Comparison of ENCODE assay signal across 29 cellular contexts in genomic region chr5:95689680-95690079, GRCh38. TPM values are rescaled to one million over a fixed set of nuclear protein-coding genes. Genes with fewer than 3 reads are reported as not detected.
"Had no signal": no experiment of that assay in that cellular context is flagged by ENCODE, and none has a peak within 500 bp of the region (broad histone marks: within the 10 kb centered on the region; RNA-seq: fewer than 3 reads in every experiment).

No MANE protein-coding gene starts in this region.

- DNase-seq: colonic mucosa; cortex of kidney; dermis blood vessel endothelial cell; dorsolateral prefrontal cortex; effector CD4-positive, alpha-beta T cell; effector CD8-positive, alpha-beta T cell; effector memory CD4-positive, alpha-beta T cell; effector memory CD8-positive, alpha-beta T cell; endodermal cell; esophagus squamous epithelium; foreskin fibroblast; foreskin keratinocyte; foreskin melanocyte; gastrocnemius medialis; glutamatergic neuron; head of caudate nucleus; heart left ventricle; heart right ventricle had no signal

- H3K4me3 Mint-ChIP-seq: dendritic cell treated with granulocyte-macrophage colony-stimulating factor and Interleukin-4, amounts not matched to agents 40 ng/mL and 50 ng/mL, for 4 days; effector memory CD8-positive, alpha-beta T cell; endodermal cell had no signal

- ATAC-seq: effector memory CD8-positive, alpha-beta T cell; esophagus mucosa; foreskin keratinocyte; gastrocnemius medialis; gastroesophageal sphincter; heart left ventricle; heart right ventricle had no signal

- FAIRE-seq: endometrium, endothelial cell of umbilical vein, frontal cortex had no signal

- H3K4me1 ChIP-seq: colonic mucosa, esophagus muscularis mucosa, esophagus squamous epithelium, foreskin keratinocyte, gastrocnemius medialis, gastroesophageal sphincter, heart left ventricle, heart right ventricle had no signal

- H3K4me3 ChIP-seq: colonic mucosa, coronary artery, dorsolateral prefrontal cortex, esophagus muscularis mucosa, esophagus squamous epithelium, gastrocnemius medialis, gastroesophageal sphincter, heart left ventricle, heart right ventricle had no signal

- H3K27ac Mint-ChIP-seq: dendritic cell treated with granulocyte-macrophage colony-stimulating factor and Interleukin-4, amounts not matched to agents 40 ng/mL and 50 ng/mL, for 4 days; effector memory CD8-positive, alpha-beta T cell; endodermal cell had no signal

- H3K9me3 Mint-ChIP-seq: effector memory CD8-positive, alpha-beta T cell had no signal

- H3K27me3 ChIP-seq: colonic mucosa, dorsolateral prefrontal cortex, esophagus muscularis mucosa, esophagus squamous epithelium, gastrocnemius medialis, gastroesophageal sphincter, heart left ventricle, heart right ventricle had no signal

- H3K27me3 Mint-ChIP-seq: dendritic cell treated with granulocyte-macrophage colony-stimulating factor and Interleukin-4, amounts not matched to agents 40 ng/mL and 50 ng/mL, for 4 days had no signal

- H3K36me3 ChIP-seq: colonic mucosa, esophagus muscularis mucosa, esophagus squamous epithelium, gastrocnemius medialis, gastroesophageal sphincter, heart left ventricle, heart right ventricle had no signal

- H3K27ac ChIP-seq: colonic mucosa, coronary artery, dorsolateral prefrontal cortex, epithelial cell of prostate, esophagus muscularis mucosa, esophagus squamous epithelium, foreskin keratinocyte, gastrocnemius medialis, gastroesophageal sphincter, heart left ventricle, heart right ventricle had no signal

- H3K9me3 ChIP-seq: colonic mucosa, esophagus muscularis mucosa, esophagus squamous epithelium, gastrocnemius medialis, gastroesophageal sphincter, heart left ventricle had no signal

RNA-seq across cellular contexts. Expression of gene SPATA9, which starts 6.9 kb away (rescaled TPM):
- total RNA-seq: dermis blood vessel endothelial cell, endothelial cell of umbilical vein, epithelial cell of proximal tubule, esophagus mucosa, esophagus muscularis mucosa, esophagus squamous epithelium, foreskin keratinocyte, glomerular endothelial cell, heart right ventricle had no signal
- polyA plus RNA-seq: foreskin keratinocyte had no signal
